In the genomic region with DNA sequence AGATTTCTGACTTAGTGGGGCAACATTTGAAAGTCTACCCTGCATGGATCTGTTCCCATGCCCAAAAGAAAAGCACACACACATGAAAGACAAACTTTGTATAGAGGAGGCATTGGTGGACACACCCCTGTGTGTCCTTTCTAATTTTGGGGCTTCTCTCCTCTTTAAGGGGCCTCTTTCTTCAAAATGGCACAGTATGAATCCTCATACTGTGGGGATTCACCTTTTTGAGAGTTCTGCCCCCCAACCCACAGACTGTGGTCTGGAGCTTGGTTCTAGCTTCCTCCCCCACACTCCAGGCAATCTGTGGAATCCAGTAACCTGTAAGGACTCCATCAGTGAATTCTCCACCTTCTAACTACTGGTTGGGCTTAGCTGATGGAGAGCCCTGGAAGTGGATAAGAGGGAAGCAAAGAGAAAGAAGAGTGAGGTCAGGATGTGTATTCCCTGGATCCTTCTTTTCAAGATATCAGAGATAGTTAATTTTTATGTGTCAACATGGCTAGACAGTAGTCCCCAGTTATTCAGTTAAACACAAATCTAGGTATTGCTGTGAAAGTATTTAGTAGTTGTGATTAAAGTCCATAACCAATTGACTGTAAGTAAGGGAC, we compare ENCODE assay signal across 17 cellular contexts. TPM values are rescaled to one million over a fixed set of nuclear protein-coding genes. Genes with fewer than 3 reads are reported as not detected.
A peak's percentile ranks its signal among the peaks of the same experiment; 100 is the strongest.
DNase-seq lines count a peak whose midpoint lies in the region; ATAC-seq, FAIRE-seq and TF ChIP-seq lines count a peak whose summit lies in the region.
"Had no signal": no experiment of that assay in that cellular context is flagged by ENCODE, and none has a peak within 500 bp of the region (broad histone marks: within the 10 kb centered on the region; RNA-seq: fewer than 3 reads in every experiment).

No MANE protein-coding gene starts in this region.

- H3K9me2 ChIP-seq in HCT116 (ENCODE audit: insufficient read depth), result no peaks in the 10 kb centered on the region; the same call in 1 of the 2 replicates

- H3K9me3 Mint-ChIP-seq in effector memory CD8-positive, alpha-beta T cell, result peaks cover 0 to 1% of the 10 kb centered on the region in 2 donors
- H3K9me3 Mint-ChIP-seq: H9 had no signal

- no peak for TF ChIP-seq EP300 in H1 (IDR thresholded peaks at IDR 0.05; ENCODE audit: borderline replicate concordance in 1 of 2, low read depth in 2 of 2, low read length in 2 of 2)

- H3K4me1 Mint-ChIP-seq in effector memory CD8-positive, alpha-beta T cell (ENCODE audit: low read depth in 2 of 2), result peaks cover 2 to 6% of the 10 kb centered on the region in 2 donors

- DNase-seq in DND-41 (no peak), HCT116 (ENCODE audit: low read depth, low spot score) (no peak), H1 (ENCODE audit: low read depth in 1 of 2, low spot score in 2 of 2) (no peak), SIG-M5 (lab: John Stamatoyannopoulos, UW) (no peak)
- DNase-seq in activated naive CD4-positive, alpha-beta T cell treated with Interleukin-2 at 50 U/mL for 16 hours, result no peak
- no peak for DNase-seq in effector memory CD8-positive, alpha-beta T cell
- DNase-seq: C1 segment of cervical spinal cord; Calu3; CD4-positive, alpha-beta memory T cell; COR-L47; DMS53; DMS79 treated with DMSO at 0.1 percent for 48 hours; GM23248; H9; HFFc6 had no signal

- no peak overlapping the region for H2BK5ac ChIP-seq in H1 (ENCODE audit: low read depth, low read length)

- peaks cover 0 to 7% of the 10 kb centered on the region in 2 donors for H3K27me3 Mint-ChIP-seq in effector memory CD8-positive, alpha-beta T cell

- TF ChIP-seq CTCF in DND-41 (IDR thresholded peaks at IDR 0.05; ENCODE audit: borderline replicate concordance, extremely low read depth, low read length, poor library complexity, severe bottlenecking) (no peak), HCT116 (IDR thresholded peaks at IDR 0.05 in 2 of 3, conservative IDR thresholded peaks at IDR 0.05 in 1 of 3; ENCODE audit: borderline replicate concordance in 1 of 3, insufficient read depth in 1 of 3, low read depth in 2 of 3, low read length in 2 of 3) (no peak), H1 (IDR thresholded peaks at IDR 0.05; ENCODE audit: control extremely low read depth in 1 of 3, insufficient read depth in 1 of 3, low read depth in 1 of 3, low read length in 3 of 3) (no peak)

- H2BK120ac ChIP-seq in H1 (replicated peaks; ENCODE audit: low read depth, low read length), result no peak overlapping the region

- H2AFZ ChIP-seq in DND-41 (ENCODE audit: low read depth, low read length) (no peak overlapping the region), HCT116 (ENCODE audit: low read depth, low read length, poor library complexity, severe bottlenecking) (no peak overlapping the region), H1 (ENCODE audit: low read length) (no peak overlapping the region)
- H2AFZ ChIP-seq: GM23248 had no signal

- ATAC-seq in DND-41 (ENCODE audit: insufficient read depth, low read depth), result 0 out of 3 replicates have a peak, but pooled peaks have one; percentile 9
- ATAC-seq in HCT116, result no peak
- no peak for ATAC-seq in effector memory CD8-positive, alpha-beta T cell (replicated peaks)

- no peaks in the 10 kb centered on the region for H3K79me2 ChIP-seq in DND-41 (ENCODE audit: insufficient read depth, low read length)
- H3K79me2 ChIP-seq in HCT116 (ENCODE audit: insufficient read depth, low read length), result no peaks in the 10 kb centered on the region
- H3K79me2 ChIP-seq in H1 (ENCODE audit: control insufficient read depth in 1 of 2, insufficient read depth in 2 of 2, low read length in 2 of 2), result no peaks in the 10 kb centered on the region

- no peak overlapping the region for H4K91ac ChIP-seq in H1 (replicated peaks; ENCODE audit: insufficient read length, low read length)

- no peak overlapping the region for H3K4me3 Mint-ChIP-seq in effector memory CD8-positive, alpha-beta T cell
- H3K4me3 Mint-ChIP-seq: CD4-positive, alpha-beta memory T cell; H9; HFFc6 had no signal

- H2BK15ac ChIP-seq in H1 (ENCODE audit: low read length), result no peak overlapping the region

- peaks cover 16% of the 10 kb centered on the region for H3K36me3 ChIP-seq in DND-41 (ENCODE audit: insufficient read depth, low read length)
- H3K36me3 ChIP-seq in HCT116 (ENCODE audit: control insufficient read depth in 1 of 2, insufficient read depth in 2 of 2, low read length in 2 of 2), result no peaks in the 10 kb centered on the region
- H3K36me3 ChIP-seq in H1 (ENCODE audit: control insufficient read depth in 2 of 4, insufficient read depth in 4 of 4, low read length in 3 of 4), result no peaks in the 10 kb centered on the region

- H4K20me1 ChIP-seq in DND-41 (ENCODE audit: insufficient read depth, low read length) (no peaks in the 10 kb centered on the region), HCT116 (ENCODE audit: insufficient read depth) (no peaks in the 10 kb centered on the region), H1 (replicated peaks in 1 of 2; ENCODE audit: control insufficient read depth in 1 of 2, insufficient read depth in 2 of 2, low read length in 2 of 2) (no peaks in the 10 kb centered on the region)

- no peak overlapping the region for H3K18ac ChIP-seq in H1 (ENCODE audit: extremely low read depth, low read length)

- H3K27ac ChIP-seq in DND-41 (ENCODE audit: low read length) (no peak overlapping the region), HCT116 (ENCODE audit: low read depth, low read length) (no peak overlapping the region), H1 (ENCODE audit: low read depth, low read length) (no peak overlapping the region)
- H3K27ac ChIP-seq: GM23248 had no signal

- H4K8ac ChIP-seq in H1 (ENCODE audit: extremely low read depth, insufficient read depth, low read length), result no peak overlapping the region

- H3K9me3 ChIP-seq in DND-41 (ENCODE audit: insufficient read depth, low read length, severe bottlenecking) (no peaks in the 10 kb centered on the region), HCT116 (ENCODE audit: control insufficient read depth in 1 of 2, insufficient read depth in 1 of 2, low read depth in 1 of 2, low read length in 2 of 2) (peaks cover 0 to 6% of the 10 kb centered on the region in 2 experiments; a peak in 1 of 4 replicates), H1 (ENCODE audit: insufficient read depth in 2 of 2, low read depth in 1 of 2, low read length in 1 of 2) (no peaks in the 10 kb centered on the region)

- TF ChIP-seq POLR2A in HCT116 (IDR thresholded peaks at IDR 0.05; ENCODE audit: borderline replicate concordance, extremely low read depth, insufficient read depth, insufficient read length) (no peak), H1 (IDR thresholded peaks at IDR 0.05; ENCODE audit: control extremely low read depth in 1 of 2, low read depth in 2 of 2, low read length in 2 of 2) (no peak)

- H3K27me3 ChIP-seq in DND-41 (ENCODE audit: insufficient read depth, low read length, poor library complexity) (no peaks in the 10 kb centered on the region), HCT116 (ENCODE audit: insufficient read depth, low read length) (no peaks in the 10 kb centered on the region), H1 (replicated peaks in 1 of 4; ENCODE audit: control insufficient read depth in 3 of 4, extremely low read depth in 1 of 4, insufficient read depth in 3 of 4, low read length in 3 of 4) (no peaks in the 10 kb centered on the region)

- H2AK5ac ChIP-seq in H1 (ENCODE audit: low read depth, low read length), result no peak overlapping the region

- H3K23ac ChIP-seq in H1 (ENCODE audit: insufficient read length), result no peak overlapping the region

- H3K4me2 ChIP-seq in DND-41 (ENCODE audit: insufficient read depth, low read length) (no peak overlapping the region), HCT116 (ENCODE audit: low read length) (no peak overlapping the region), H1 (ENCODE audit: insufficient read depth in 1 of 2, low read depth in 2 of 2, low read length in 2 of 2) (no peak overlapping the region)

- no peaks in the 10 kb centered on the region for H3K79me1 ChIP-seq in H1 (ENCODE audit: low read depth, low read length)

- CTCF ChIA-PET in HCT116 (lab: Charles Lee), result no interaction called here
- CTCF ChIA-PET in H1 (lab: Charles Lee; ENCODE audit: partially characterized antibody), result interaction anchor here (1.0 to 2.8 kb wide), 3 partner anchors 12 to 179 kb away, joined by 3 to 11 read pairs (median 3); no protein-coding TSS in a partner anchor

- H3K9ac ChIP-seq in DND-41 (ENCODE audit: low read depth, low read length) (no peak overlapping the region), HCT116 (ENCODE audit: low read length) (no peak overlapping the region), H1 (replicated peaks in 1 of 4; ENCODE audit: extremely low read depth in 1 of 4, low read depth in 3 of 4, low read length in 3 of 4) (no peak overlapping the region)
- H3K9ac ChIP-seq: GM23248 had no signal

- H2BK12ac ChIP-seq in H1 (ENCODE audit: low read depth, low read length), result no peak overlapping the region

- RAD21 ChIA-PET in HCT116 (lab: Charles Lee; ENCODE audit: low non-redundant PET in 1 of 2, low total read pairs in 2 of 2, uncharacterized antibody in 2 of 2, unreplicated experiment in 2 of 2), result no interaction called here

- H3K14ac ChIP-seq in H1 (ENCODE audit: insufficient read length), result no peak overlapping the region

- H3K23me2 ChIP-seq in H1 (ENCODE audit: low read depth, low read length), result no peaks in the 10 kb centered on the region

- peaks cover 3% of the 10 kb centered on the region for H3K36me3 Mint-ChIP-seq in effector memory CD8-positive, alpha-beta T cell (ENCODE audit: insufficient read depth)

- no peak overlapping the region for H3K27ac Mint-ChIP-seq in effector memory CD8-positive, alpha-beta T cell
- H3K27ac Mint-ChIP-seq: CD4-positive, alpha-beta memory T cell; H9; HFFc6 had no signal

- intact Hi-C loops in HCT116 (cut with micrococcal nuclease), result no loop called here

- POLR2A ChIA-PET in HCT116 (lab: Charles Lee), result no interaction called here
- POLR2A ChIA-PET in H1 (lab: Charles Lee; ENCODE audit: partially characterized antibody), result no interaction called here

- no peak for FAIRE-seq in H1 (lab: Jason Lieb, UNC)
- FAIRE-seq: G401.6, GM19239 had no signal

- no peak overlapping the region for H4K5ac ChIP-seq in H1 (ENCODE audit: insufficient read length, low read depth, low read length)

- H3K4ac ChIP-seq in H1 (replicated peaks; ENCODE audit: insufficient read length, low read depth, low read length), result no peak overlapping the region

- H3K56ac ChIP-seq in H1 (replicated peaks; ENCODE audit: insufficient read length, low read depth, low read length), result no peak overlapping the region

- H3K4me3 ChIP-seq in DND-41 (ENCODE audit: low read depth in 1 of 2, low read length in 2 of 2) (no peak overlapping the region), HCT116 (replicated peaks in 1 of 2; ENCODE audit: low read depth in 1 of 2, low read length in 2 of 2) (no peak overlapping the region), H1 (ENCODE audit: extremely low read depth in 1 of 4, insufficient read depth in 2 of 4, low read depth in 3 of 4, low read length in 4 of 4) (no peak overlapping the region)
- H3K4me3 ChIP-seq: GM23248 had no signal

- BruUV-seq in HCT116 (replicated peaks; lab: Mats Ljungman, UMichigan), result no TSS peak

- no peak overlapping the region for H2BK20ac ChIP-seq in H1 (ENCODE audit: low read length)

- H3K4me1 ChIP-seq in DND-41 (ENCODE audit: insufficient read depth, low read length), result no peaks in the 10 kb centered on the region
- peaks cover 0 to 12% of the 10 kb centered on the region in 2 experiments; a peak in 1 of 4 replicates for H3K4me1 ChIP-seq in HCT116 (ENCODE audit: control insufficient read depth in 1 of 2, insufficient read depth in 2 of 2, low read length in 2 of 2)
- no peaks in the 10 kb centered on the region for H3K4me1 ChIP-seq in H1 (replicated peaks in 1 of 4; ENCODE audit: control insufficient read depth in 3 of 4, insufficient read depth in 4 of 4, low read length in 3 of 4)

- TF ChIP-seq RAD21 in HCT116 (IDR thresholded peaks at IDR 0.05; ENCODE audit: low read depth), result no peak
- no peak for TF ChIP-seq RAD21 in H1 (IDR thresholded peaks at IDR 0.05 in 1 of 2, conservative IDR thresholded peaks at IDR 0.05 in 1 of 2; ENCODE audit: low read depth in 2 of 2, low read length in 2 of 2)

RNA-seq across cellular contexts. Expression of gene CDK6, which starts 32.4 kb away (rescaled TPM):
- total RNA-seq in HCT116 (2021; ENCODE audit: unreplicated experiment), result 41.4 TPM
- polyA plus RNA-seq in HCT116 (2012), result 4.6 TPM in 2 replicates
- total RNA-seq in H1 (2021; fragmentation: NEBNext Ultra II Directional; extraction: Animal tissue kit (Norgen Biotek cat#: 25700)), result 18.9 and 20.8 TPM in 2 replicates
- polyA plus RNA-seq in H1 (2011; rRNA removed), result 5.9 and 9.0 TPM in 2 replicates
- 8.0 TPM for polyA plus RNA-seq in H1 (2011; cell fraction: cytosol; rRNA removed)
- 18.6 TPM for polyA plus RNA-seq in H1 (2011; cell fraction: nucleus; rRNA removed)
- 4.9 to 8.4 TPM (median 6.0 TPM) in 4 replicates for polyA plus RNA-seq in H1 (2012, experiment 1 of 2)
- polyA plus RNA-seq in H1 (2012, experiment 2 of 2), result 0.60 TPM
- 5.0 TPM for polyA plus RNA-seq in H1 (2013, experiment 1 of 2)
- 5.0 TPM for polyA plus RNA-seq in H1 (2013, experiment 2 of 2)
- polyA minus RNA-seq in H1 (2011; rRNA and poly(A)+ RNA removed), result 29.2 and 45.3 TPM in 2 replicates
- 36.8 TPM for polyA minus RNA-seq in H1 (2011; cell fraction: cytosol; rRNA and poly(A)+ RNA removed)
- 39.0 TPM for polyA minus RNA-seq in H1 (2011; cell fraction: nucleus; rRNA and poly(A)+ RNA removed)
